Comparison of ENCODE assay signal across 17 cellular contexts in genomic region chr18:57052759-57053158, GRCh38.
DNase-seq lines count a peak whose midpoint lies in the region; ATAC-seq, FAIRE-seq and TF ChIP-seq lines count a peak whose summit lies in the region.
"Had no signal": no experiment of that assay in that cellular context is flagged by ENCODE, and none has a peak within 500 bp of the region (broad histone marks: within the 10 kb centered on the region; RNA-seq: fewer than 3 reads in every experiment).

No MANE protein-coding gene starts in this region.

- TF ChIP-seq POLR2A in right lobe of liver (IDR thresholded peaks at IDR 0.05), result no peak

- no peaks in the 10 kb centered on the region for H3K36me3 ChIP-seq in KMS-11 (ENCODE audit: insufficient read depth)
- H3K36me3 ChIP-seq in right lobe of liver, result no peaks in the 10 kb centered on the region
- H3K36me3 ChIP-seq in small intestine (ENCODE audit: control insufficient read depth in 2 of 2, insufficient read depth in 2 of 2, low read length in 2 of 2), result no peaks in the 10 kb centered on the region
- H3K36me3 ChIP-seq in hepatocyte (replicated peaks; ENCODE audit: insufficient read depth, low read depth), result no peaks in the 10 kb centered on the region
- H3K36me3 ChIP-seq: BLaER1, HAP-1 had no signal

- H3K9me3 ChIP-seq in right lobe of liver (no peaks in the 10 kb centered on the region), small intestine (ENCODE audit: control insufficient read depth, low read depth) (no peaks in the 10 kb centered on the region), hepatocyte (ENCODE audit: low read depth) (no peaks in the 10 kb centered on the region)
- H3K9me3 ChIP-seq: BLaER1, Caco-2, HAP-1 had no signal

- no peaks in the 10 kb centered on the region for H3K79me2 ChIP-seq in KMS-11 (ENCODE audit: insufficient read depth, low read depth)
- no peaks in the 10 kb centered on the region for H3K79me2 ChIP-seq in hepatocyte

- H3K4me3 ChIP-seq in KMS-11 (IDR thresholded peaks at IDR 0.05; ENCODE audit: insufficient read depth, low read depth, low read length) (no peak overlapping the region), right lobe of liver (no peak overlapping the region), small intestine (ENCODE audit: low read depth in 1 of 2, low read length in 2 of 2) (no peak overlapping the region), hepatocyte (no peak overlapping the region)
- H3K4me3 ChIP-seq: BLaER1, HAP-1 had no signal

- peak overlapping the region; percentile 60 for H3K9ac ChIP-seq in KMS-11
- H3K9ac ChIP-seq: BLaER1 had no signal

- peak; percentile 78 to 90 (median 85) for ATAC-seq in right lobe of liver

- H2AFZ ChIP-seq in KMS-11 (ENCODE audit: low read depth), result peak overlapping the region; percentile 47
- H2AFZ ChIP-seq in hepatocyte, result no peak overlapping the region

- no peaks in the 10 kb centered on the region for H3K9me2 ChIP-seq in hepatocyte (replicated peaks; ENCODE audit: insufficient read depth)

- intact Hi-C loops in right lobe of liver (cut with DNase I), result no loop called here

- H3K27ac ChIP-seq in KMS-11 (peak overlapping the region; percentile 96), right lobe of liver (no peak overlapping the region), small intestine (ENCODE audit: low read depth in 1 of 2, low read length in 1 of 2) (no peak overlapping the region), hepatocyte (no peak overlapping the region)
- H3K27ac ChIP-seq: BLaER1 had no signal

- H3K4me2 ChIP-seq in KMS-11, result peak overlapping the region; percentile 98
- no peak overlapping the region for H3K4me2 ChIP-seq in hepatocyte

- DNase-seq in islet precursor cell (peak; percentile 29), right lobe of liver (peak; percentile 63 to 75 (median 68)), small intestine (peak; percentile 73), T1000 (lab: John Stamatoyannopoulos, UW) (no peak), hepatocyte (ENCODE audit: low spot score) (no peak), urothelium cell line (ENCODE audit: low spot score) (no peak)
- DNase-seq: 8988T; AML-193; Caco-2; CD8-positive, alpha-beta memory T cell; DND-41; GDM1 had no signal

- no peak for FAIRE-seq in small intestine (lab: Jason Lieb, UNC)
- FAIRE-seq in urothelium cell line (lab: Jason Lieb, UNC), result no peak
- FAIRE-seq: H1, HTR-8/SVneo had no signal

- no peaks in the 10 kb centered on the region for H4K20me1 ChIP-seq in KMS-11 (ENCODE audit: insufficient read depth)
- no peaks in the 10 kb centered on the region for H4K20me1 ChIP-seq in hepatocyte (ENCODE audit: insufficient read depth, poor library complexity, severe bottlenecking)
- H4K20me1 ChIP-seq: BLaER1 had no signal

- H3K4me1 ChIP-seq in KMS-11 (ENCODE audit: low read depth, poor library complexity, severe bottlenecking) (peaks cover 57% of the 10 kb centered on the region), right lobe of liver (peaks cover 0 to 30% (median 4%) of the 10 kb centered on the region in 4 donors), small intestine (ENCODE audit: control insufficient read depth in 2 of 2, insufficient read depth in 1 of 2, low read depth in 1 of 2, low read length in 1 of 2) (peaks cover 3 to 14% of the 10 kb centered on the region in 2 donors), hepatocyte (ENCODE audit: insufficient read depth) (peaks cover 13% of the 10 kb centered on the region)
- H3K4me1 ChIP-seq: Caco-2, HAP-1 had no signal

- H3K27me3 ChIP-seq in KMS-11 (ENCODE audit: insufficient read depth, low read depth) (no peaks in the 10 kb centered on the region), right lobe of liver (no peaks in the 10 kb centered on the region), small intestine (ENCODE audit: control insufficient read depth in 2 of 2, insufficient read depth in 2 of 2, low read length in 2 of 2) (no peaks in the 10 kb centered on the region), hepatocyte (no peaks in the 10 kb centered on the region)
- H3K27me3 ChIP-seq: BLaER1 had no signal

- 18% methylated on average over 2 of the region's 5 CpGs for WGBS in right lobe of liver (ENCODE audit: insufficient coverage, low coverage, low lambda C conversion rate, missing lambda C conversion rate)
- WGBS in small intestine, 3 donors, result 63 to 81% (median 65%) methylated on average over 5 of the region's 5 CpGs
- 92% methylated on average over 5 of the region's 5 CpGs for WGBS in hepatocyte (ENCODE audit: low lambda C conversion rate, missing lambda C conversion rate)

- TF ChIP-seq CTCF in KMS-11 (conservative IDR thresholded peaks at IDR 0.05; ENCODE audit: low read depth, low read length) (no peak), right lobe of liver (IDR thresholded peaks at IDR 0.05) (no peak), hepatocyte (IDR thresholded peaks at IDR 0.05; ENCODE audit: poor library complexity) (no peak)

Comparison
In these comparisons a context has a peak if more than half of its experiments do, and no peak if none do; other contexts are left out.
1. DNase-seq: peak in islet precursor cell (single experiment), right lobe of liver (3 of 3) and small intestine (single experiment); none in T1000 (single experiment), hepatocyte (single experiment) and urothelium cell line (single experiment).